ENCODE assay signal across 18 cellular contexts in genomic region chr7:121083790-121084251, GRCh38.
DNase-seq lines count a peak whose midpoint lies in the region; ATAC-seq and TF ChIP-seq lines count a peak whose summit lies in the region.
"Had no signal": no experiment of that assay in that cellular context is flagged by ENCODE, and none has a peak within 500 bp of the region (broad histone marks: within the 10 kb centered on the region; RNA-seq: fewer than 3 reads in every experiment).

No MANE protein-coding gene starts in this region.

- TF ChIP-seq EP300 in stomach (IDR thresholded peaks at IDR 0.05): no peak

- ATAC-seq in SK-N-SH treated with all-trans-retinoic acid at 6 μM for 48 hours: peak; percentile 22
- ATAC-seq in GM21529 (IDR thresholded peaks at IDR 0.05; ENCODE audit: unreplicated experiment): no peak
- no peak for ATAC-seq in GM19395 (IDR thresholded peaks at IDR 0.05; ENCODE audit: unreplicated experiment)
- ATAC-seq: CD8-positive, alpha-beta T cell; effector memory CD8-positive, alpha-beta T cell had no signal

- H3K27me3 ChIP-seq in stomach: no peaks in the 10 kb centered on the region
- H3K27me3 ChIP-seq: MG63, ovary, testis had no signal

- no peak for TF ChIP-seq POLR2A in stomach (IDR thresholded peaks at IDR 0.05)

- no peaks in the 10 kb centered on the region for H3K9me3 ChIP-seq in stomach
- H3K9me3 ChIP-seq: MG63, ovary, testis had no signal

- 59 to 84% (median 70%) methylated on average over 1 of the region's 1 CpG for whole genome bisulfite sequencing in stomach, 5 donors

- intact Hi-C loops in stomach (cut with DNase I; ENCODE audit: low total_unique reads): loop anchor here (5.0 kb wide), 1 partner anchor 97 kb away; the partner anchor contains the start of gene CPED1

- H3K4me3 ChIP-seq in fibroblast of the aortic adventitia (ENCODE audit: low read depth, low read length) (no peak overlapping the region), stomach (no peak overlapping the region)
- H3K4me3 ChIP-seq: MG63, ovary, SK-N-MC, testis had no signal

- H3K4me1 ChIP-seq in stomach: peaks cover 0 to 33% (median 15%) of the 10 kb centered on the region in 4 donors
- H3K4me1 ChIP-seq: testis had no signal

- no peaks in the 10 kb centered on the region for H3K36me3 ChIP-seq in stomach
- H3K36me3 ChIP-seq: MG63, ovary had no signal

- DNase-seq in HS-5 (ENCODE audit: low read depth) (peak; percentile 55), fibroblast of the aortic adventitia (ENCODE audit: low read depth) (peak; percentile 42), stomach (no peak), anterior cingulate cortex (lab: John Stamatoyannopoulos, UW) (no peak)
- DNase-seq: activated gamma-delta T cell; CD8-positive, alpha-beta T cell; effector memory CD8-positive, alpha-beta T cell; glutamatergic neuron; midbrain; NCI-H2107; ovary; stimulated activated CD4-positive, alpha-beta T cell treated with anti-CD3 and anti-CD28 coated beads, Interleukin-15, amount 100 ng/mL, for 24 hours; testis had no signal

- TF ChIP-seq CTCF in fibroblast of the aortic adventitia (IDR thresholded peaks at IDR 0.05; ENCODE audit: insufficient read depth, low read length) (no peak), stomach (IDR thresholded peaks at IDR 0.05) (no peak)

- peak overlapping the region in 3 of 5 donors; percentile 4 to 48 (median 30) for H3K27ac ChIP-seq in stomach
- H3K27ac ChIP-seq: SK-N-MC, testis had no signal

TF ChIP-seq in SK-N-SH treated with all-trans-retinoic acid at 6 μM for 48 hours, 23 proteins besides CTCF, POLR2A, EP300 and RAD21:
- TF ChIP-seq ARNTL (CRISPR knock-in tag; IDR thresholded peaks at IDR 0.05; ENCODE audit: borderline replicate concordance, low read depth) (no peak), CSRNP3 (CRISPR knock-in tag; IDR thresholded peaks at IDR 0.05) (no peak), CREB5 (CRISPR knock-in tag; IDR thresholded peaks at IDR 0.05; ENCODE audit: low read depth) (no peak), RARB (CRISPR knock-in tag; IDR thresholded peaks at IDR 0.05) (no peak), TCF4 (CRISPR knock-in tag; IDR thresholded peaks at IDR 0.05; ENCODE audit: borderline replicate concordance) (no peak), ISL1 (CRISPR knock-in tag; IDR thresholded peaks at IDR 0.05) (no peak), ZNF70 (CRISPR knock-in tag; IDR thresholded peaks at IDR 0.05) (no peak)

Comparison
In these comparisons a context has a peak if more than half of its experiments do, and no peak if none do; other contexts are left out.
1. DNase-seq: peak in HS-5 (single experiment) and fibroblast of the aortic adventitia (single experiment); none in stomach (single experiment) and anterior cingulate cortex (0 of 58).